In genomic region chr4:15132739-15133138, GRCh38 we compare ENCODE assay signal across 20 cellular contexts.
DNase-seq lines count a peak whose midpoint lies in the region; TF ChIP-seq lines count a peak whose summit lies in the region.
"Had no signal": no experiment of that assay in that cellular context is flagged by ENCODE, and none has a peak within 500 bp of the region (broad histone marks: within the 10 kb centered on the region; RNA-seq: fewer than 3 reads in every experiment).

No MANE protein-coding gene starts in this region.

- no peak overlapping the region for H4K8ac ChIP-seq in mesendoderm (ENCODE audit: low read depth, low read length)

- CTCF ChIA-PET in A673 (lab: Charles Lee) (no interaction called here), SK-N-SH (lab: Yijun Ruan, JAX) (interaction anchor here (0.6 to 1.0 kb wide), 2 partner anchors 12 to 1478 kb away, joined by 3 read pairs; no protein-coding TSS in a partner anchor), Caco-2 (lab: Charles Lee) (no interaction called here)

- no peaks in the 10 kb centered on the region for H3K36me3 ChIP-seq in A673 (ENCODE audit: insufficient read depth, low read length, poor library complexity, severe bottlenecking)
- no peaks in the 10 kb centered on the region for H3K36me3 ChIP-seq in SK-N-SH (replicated peaks in 1 of 2; ENCODE audit: control insufficient read depth in 1 of 2, insufficient read depth in 2 of 2, low read length in 1 of 2)
- no peaks in the 10 kb centered on the region for H3K36me3 ChIP-seq in mesendoderm (ENCODE audit: control insufficient read depth, insufficient read depth, low read length)
- H3K36me3 ChIP-seq in esophagus muscularis mucosa = no peaks in the 10 kb centered on the region
- no peaks in the 10 kb centered on the region for H3K36me3 ChIP-seq in Caco-2 (ENCODE audit: control insufficient read depth, insufficient read depth, low read length)
- H3K36me3 ChIP-seq: neutrophil had no signal

- H3K79me2 ChIP-seq in SK-N-SH (ENCODE audit: insufficient read depth) (no peaks in the 10 kb centered on the region), mesendoderm (ENCODE audit: control insufficient read depth, insufficient read depth, low read length) (no peaks in the 10 kb centered on the region)

- H3K18ac ChIP-seq in mesendoderm (ENCODE audit: low read length) = no peak overlapping the region

- H3K9me3 Mint-ChIP-seq in Caco-2 (ENCODE audit: unreplicated experiment) = peaks cover 16% of the 10 kb centered on the region

- no TSS peak for BruUV-seq in A673 (replicated peaks; lab: Mats Ljungman, UMichigan)
- no TSS peak for BruUV-seq in Caco-2 (replicated peaks; lab: Mats Ljungman, UMichigan)

- no peak overlapping the region for H2AFZ ChIP-seq in SK-N-SH (ENCODE audit: low read depth)

- H3K4me1 ChIP-seq in A673 (ENCODE audit: insufficient read depth, low read length, poor library complexity, severe bottlenecking) = peaks cover 6% of the 10 kb centered on the region
- H3K4me1 ChIP-seq in SK-N-SH (ENCODE audit: control insufficient read depth in 1 of 2, insufficient read depth in 2 of 2, low read depth in 1 of 2, low read length in 1 of 2) = peaks cover 4 to 10% of the 10 kb centered on the region in 2 experiments; a peak in 3 of 4 replicates
- no peaks in the 10 kb centered on the region for H3K4me1 ChIP-seq in mesendoderm (ENCODE audit: control insufficient read depth, low read depth, low read length)
- H3K4me1 ChIP-seq in esophagus muscularis mucosa = no peaks in the 10 kb centered on the region
- no peaks in the 10 kb centered on the region for H3K4me1 ChIP-seq in Caco-2

- no peak overlapping the region for H3K4me3 Mint-ChIP-seq in Caco-2 (ENCODE audit: unreplicated experiment)
- H3K4me3 Mint-ChIP-seq: B cell had no signal

- H3K4me2 ChIP-seq in SK-N-SH (no peak overlapping the region), mesendoderm (ENCODE audit: low read length) (no peak overlapping the region)

- peaks cover 8% of the 10 kb centered on the region for H3K9me3 ChIP-seq in A673 (ENCODE audit: low read depth, low read length, poor library complexity, severe bottlenecking)
- no peaks in the 10 kb centered on the region for H3K9me3 ChIP-seq in SK-N-SH
- peaks cover 0 to 5% (median 1%) of the 10 kb centered on the region in 4 donors for H3K9me3 ChIP-seq in esophagus muscularis mucosa
- H3K9me3 ChIP-seq in Caco-2 = no peaks in the 10 kb centered on the region
- H3K9me3 ChIP-seq: neutrophil had no signal

- H2AK5ac ChIP-seq in mesendoderm (ENCODE audit: low read length) = no peak overlapping the region

- no peaks in the 10 kb centered on the region for H3K36me3 Mint-ChIP-seq in Caco-2 (ENCODE audit: insufficient read depth, unreplicated experiment)

- no peak; the same call in 1 of the 2 replicates for TF ChIP-seq RAD21 in SK-N-SH (IDR thresholded peaks at IDR 0.05; ENCODE audit: low read length)

- H3K27ac ChIP-seq in A673 (ENCODE audit: low read depth, low read length, poor library complexity, severe bottlenecking) (no peak overlapping the region), SK-N-SH (ENCODE audit: low read depth in 2 of 2, low read length in 1 of 2) (peak overlapping the region in 1 of 2 experiments; percentile 69; a peak in 2 of 4 replicates), mesendoderm (ENCODE audit: low read depth, low read length) (no peak overlapping the region), esophagus muscularis mucosa (replicated peaks in 1 of 4) (no peak overlapping the region)
- H3K27ac ChIP-seq: 22Rv1, epithelial cell of prostate, neutrophil had no signal

- H2BK5ac ChIP-seq in mesendoderm (ENCODE audit: low read length) = no peak overlapping the region

- no peak overlapping the region for H3K27ac Mint-ChIP-seq in Caco-2 (ENCODE audit: unreplicated experiment)
- H3K27ac Mint-ChIP-seq: activated T-helper 2 cell treated with anti-CD3 and anti-CD28 coated beads, Interferon-gamma antibody, Interleukin-2, Interleukin-4, amounts not matched to agents 10 μg/mL and 5 μg/mL and 100 μg/mL, durations not matched to agents 14 hours and 24 hours and 36 hours; B cell had no signal

- no peak overlapping the region for H4K5ac ChIP-seq in mesendoderm (ENCODE audit: low read length)

- no peak for TF ChIP-seq POLR2A in esophagus muscularis mucosa (IDR thresholded peaks at IDR 0.05; ENCODE audit: low read depth)

- DNase-seq in A673 (ENCODE audit: low spot score) (peak; percentile 74), SK-N-SH (peak; percentile 76), fibroblast of gingiva (ENCODE audit: low read depth) (peak; percentile 9), mesendoderm (no peak), KG1 (lab: John Stamatoyannopoulos, UW) (no peak), T-helper 2 cell (no peak), esophagus muscularis mucosa (ENCODE audit: extremely low spot score) (no peak), Caco-2 (no peak)
- DNase-seq: activated CD4-positive, alpha-beta T cell treated with anti-CD3 and anti-CD28 coated beads for 4 hours; glutamatergic neuron; left ventricle myocardium superior; NCI-H1105; NCI-H510A; retina; stimulated activated CD4-positive, alpha-beta T cell treated with anti-CD3 and anti-CD28 coated beads, Interleukin-4, amount 100 ng/mL, for 4 hours had no signal

- no peaks in the 10 kb centered on the region for H3K79me1 ChIP-seq in mesendoderm (ENCODE audit: low read length)

- no peak overlapping the region for H2BK15ac ChIP-seq in mesendoderm (replicated peaks; ENCODE audit: low read depth)

- no peak overlapping the region for H3K23ac ChIP-seq in mesendoderm (ENCODE audit: low read length)

- H3F3A ChIP-seq in SK-N-SH (replicated peaks; ENCODE audit: insufficient read depth) = no peaks in the 10 kb centered on the region

- H3K27me3 ChIP-seq in A673 (replicated peaks; ENCODE audit: insufficient read depth, low read depth, low read length, poor library complexity) = no peaks in the 10 kb centered on the region
- H3K27me3 ChIP-seq in SK-N-SH (ENCODE audit: insufficient read depth) = no peaks in the 10 kb centered on the region
- H3K27me3 ChIP-seq in mesendoderm (ENCODE audit: insufficient read depth, low read length, poor library complexity) = no peaks in the 10 kb centered on the region
- H3K27me3 ChIP-seq in esophagus muscularis mucosa = no peaks in the 10 kb centered on the region
- H3K27me3 ChIP-seq in Caco-2 (replicated peaks; ENCODE audit: control insufficient read depth, insufficient read depth, low read length) = no peaks in the 10 kb centered on the region
- H3K27me3 ChIP-seq: neutrophil had no signal

- no peaks in the 10 kb centered on the region for H4K20me1 ChIP-seq in SK-N-SH (ENCODE audit: insufficient read depth)

- POLR2A ChIA-PET in A673 (lab: Charles Lee; ENCODE audit: low non-redundant PET) (no interaction called here), SK-N-SH (lab: Yijun Ruan, JAX) (interaction anchor here (0.7 to 1.0 kb wide), 2 partner anchors 34 to 130 kb away, joined by 4 to 7 read pairs; partner anchors contain the start of gene CPEB2), Caco-2 (lab: Charles Lee) (no interaction called here)

- no peak overlapping the region for H2BK120ac ChIP-seq in mesendoderm (ENCODE audit: low read depth, low read length)

- no peak overlapping the region for H3K9ac ChIP-seq in SK-N-SH
- H3K9ac ChIP-seq in mesendoderm (ENCODE audit: low read length) = no peak overlapping the region

- WGBS in SK-N-SH (ENCODE audit: low lambda C conversion rate) = 19% methylated on average over 4 of the region's 4 CpGs
- WGBS in mesendoderm (ENCODE audit: extremely low coverage, insufficient coverage, low lambda C conversion rate) = no CpG with 5 or more reads among the region's 4 CpGs
- 26% methylated on average over 4 of the region's 4 CpGs for WGBS in esophagus muscularis mucosa

- intact Hi-C loops in A673 (cut with micrococcal nuclease; ENCODE audit: unreplicated experiment) = no loop called here
- intact Hi-C loops in esophagus muscularis mucosa (cut with DNase I) = no loop called here
- intact Hi-C loops in Caco-2 (cut with micrococcal nuclease; ENCODE audit: unreplicated experiment) = no loop called here

- TF ChIP-seq CTCF in A673 (conservative IDR thresholded peaks at IDR 0.05; ENCODE audit: low read depth, low read length) = no peak
- TF ChIP-seq CTCF in SK-N-SH (IDR thresholded peaks at IDR 0.05) = no peak
- no peak for TF ChIP-seq CTCF in esophagus muscularis mucosa (IDR thresholded peaks at IDR 0.05)
- TF ChIP-seq CTCF in Caco-2 (IDR thresholded peaks at IDR 0.05; ENCODE audit: insufficient read depth in 1 of 2, low read depth in 1 of 2, low read length in 1 of 2, severe bottlenecking in 1 of 2, unreplicated experiment in 1 of 2) = no peak

- no peak overlapping the region for H3K4me3 ChIP-seq in A673 (ENCODE audit: low read depth, low read length, poor library complexity, severe bottlenecking)
- H3K4me3 ChIP-seq in SK-N-SH (ENCODE audit: low read depth in 2 of 2, low read length in 1 of 2) = no peak overlapping the region
- no peak overlapping the region for H3K4me3 ChIP-seq in mesendoderm (ENCODE audit: low read length)
- H3K4me3 ChIP-seq in esophagus muscularis mucosa = no peak overlapping the region
- H3K4me3 ChIP-seq in Caco-2 (ENCODE audit: low read depth, low read length) = no peak overlapping the region

- H3K27me3 Mint-ChIP-seq in Caco-2 (ENCODE audit: insufficient read depth, unreplicated experiment) = no peaks in the 10 kb centered on the region

- H3K56ac ChIP-seq in mesendoderm (ENCODE audit: low read length) = no peak overlapping the region

- H3K4me1 Mint-ChIP-seq in Caco-2 (ENCODE audit: low read depth, unreplicated experiment) = no peaks in the 10 kb centered on the region
- H3K4me1 Mint-ChIP-seq: B cell had no signal

- H3K4ac ChIP-seq in mesendoderm (ENCODE audit: low read depth, low read length) = peak overlapping the region; percentile 77

- TF ChIP-seq EP300 in SK-N-SH (IDR thresholded peaks at IDR 0.05; ENCODE audit: borderline replicate concordance in 1 of 2, low read depth in 1 of 2, low read length in 1 of 2) (no peak; a peak in 1 of 4 replicates), esophagus muscularis mucosa (IDR thresholded peaks at IDR 0.05) (no peak)

- no peaks in the 10 kb centered on the region for H3K9me2 ChIP-seq in SK-N-SH

TF ChIP-seq in SK-N-SH, 30 proteins besides CTCF, POLR2A, EP300 and RAD21 (continues in another document):
- TF ChIP-seq TEAD4 (IDR thresholded peaks at IDR 0.05; ENCODE audit: borderline replicate concordance, insufficient read depth) (no peak), RFX5 (IDR thresholded peaks at IDR 0.05; ENCODE audit: low read length) (no peak), RXRA (IDR thresholded peaks at IDR 0.05; ENCODE audit: borderline replicate concordance, low read depth) (no peak), NRF1 (IDR thresholded peaks at IDR 0.05; ENCODE audit: low read depth, low read length) (no peak), ELF1 (IDR thresholded peaks at IDR 0.05) (no peak), RCOR1 (IDR thresholded peaks at IDR 0.05; ENCODE audit: low read length) (peak; percentile 92), TCF12 (IDR thresholded peaks at IDR 0.05) (peak; percentile 65), GATA2 (CRISPR knock-in tag; IDR thresholded peaks at IDR 0.05) (peak; percentile 56; the same call in 1 of the 2 replicates), SMC3 (IDR thresholded peaks at IDR 0.05; ENCODE audit: low read depth, low read length) (no peak), CHD2 (IDR thresholded peaks at IDR 0.05; ENCODE audit: low read length, partially characterized antibody) (peak; percentile 88), EZH2phosphoT487 (IDR thresholded peaks at IDR 0.05; ENCODE audit: borderline replicate concordance, low read depth) (no peak), GABPA (IDR thresholded peaks at IDR 0.05; ENCODE audit: low read depth) (no peak)

Comparison
In these comparisons a context has a peak if more than half of its experiments do, and no peak if none do; other contexts are left out.
1. DNase-seq: peak in A673 (single experiment), SK-N-SH (single experiment) and fibroblast of gingiva (single experiment); none in mesendoderm (single experiment), KG1 (single experiment), T-helper 2 cell (0 of 5), esophagus muscularis mucosa (single experiment) and Caco-2 (0 of 2).